17 cellular contexts compared by ENCODE assay signal in the genomic region with DNA sequence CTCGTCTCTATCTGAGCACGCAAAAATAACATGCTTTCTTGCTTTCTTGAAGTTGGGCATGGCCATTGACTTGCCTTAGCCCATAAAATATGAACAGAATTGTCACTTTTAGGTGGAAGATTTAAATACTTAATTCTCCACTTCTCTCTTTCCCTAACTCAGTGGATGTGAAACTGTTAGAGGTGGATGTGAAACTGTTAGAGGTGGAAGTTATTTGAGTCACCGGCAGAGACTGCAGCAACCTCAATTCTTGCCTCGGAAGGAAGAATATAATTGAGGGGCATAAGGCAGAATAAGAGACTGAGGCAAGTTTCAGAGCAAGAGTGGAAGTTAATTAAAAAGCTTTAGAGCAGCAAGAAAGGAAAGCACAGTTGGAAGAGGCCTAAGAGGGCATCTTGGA. TPM values are rescaled to one million over a fixed set of nuclear protein-coding genes. Genes with fewer than 3 reads are reported as not detected.
A peak's percentile ranks its signal among the peaks of the same experiment; 100 is the strongest.
DNase-seq lines count a peak whose midpoint lies in the region; ATAC-seq and TF ChIP-seq lines count a peak whose summit lies in the region.
"Had no signal": no experiment of that assay in that cellular context is flagged by ENCODE, and none has a peak within 500 bp of the region (broad histone marks: within the 10 kb centered on the region; RNA-seq: fewer than 3 reads in every experiment).

No MANE protein-coding gene starts in this region.

- H3K27me3 ChIP-seq in esophagus muscularis mucosa: peaks cover 0 to 8% (median 0%) of the 10 kb centered on the region in 4 donors
- H3K27me3 ChIP-seq: ovary had no signal

- no peak for TF ChIP-seq POLR2A in esophagus muscularis mucosa (IDR thresholded peaks at IDR 0.05; ENCODE audit: low read depth)

- ATAC-seq in GM19043 (IDR thresholded peaks at IDR 0.05; ENCODE audit: low read depth, unreplicated experiment): peak; percentile 47
- ATAC-seq in HG02678 (IDR thresholded peaks at IDR 0.05; ENCODE audit: unreplicated experiment): peak; percentile 47
- ATAC-seq in HG03565 (IDR thresholded peaks at IDR 0.05; ENCODE audit: unreplicated experiment): peak; percentile 54
- ATAC-seq in GM19324 (IDR thresholded peaks at IDR 0.05; ENCODE audit: low FRiP score, unreplicated experiment): no peak
- ATAC-seq: lower lobe of right lung had no signal

- H3K4me3 ChIP-seq in esophagus muscularis mucosa: no peak overlapping the region
- H3K4me3 ChIP-seq: lower lobe of right lung, ovary, SJSA1 had no signal

- TF ChIP-seq CTCF in esophagus muscularis mucosa (IDR thresholded peaks at IDR 0.05): no peak

- H3K9me3 ChIP-seq in esophagus muscularis mucosa: no peaks in the 10 kb centered on the region
- H3K9me3 ChIP-seq: lower lobe of right lung, ovary had no signal

- H3K4me1 ChIP-seq in esophagus muscularis mucosa: peaks cover 0 to 31% (median 27%) of the 10 kb centered on the region in 4 donors

- DNase-seq in pons (ENCODE audit: low spot score): peak; percentile 43
- DNase-seq in esophagus muscularis mucosa (ENCODE audit: extremely low spot score): no peak
- DNase-seq in HPDE6-E6E7 (ENCODE audit: extremely low spot score): no peak
- DNase-seq in HCEC 1CT: no peak
- DNase-seq: DMS 273 treated with DMSO at 0.1 percent for 48 hours; effector memory CD4-positive, alpha-beta T cell; head of caudate nucleus; lower lobe of right lung; NCI-H345; ovary; stimulated activated CD4-positive, alpha-beta T cell treated with anti-CD3 and anti-CD28 coated beads, Interleukin-2, amount 100 ng/mL, for 24 hours had no signal

- no peak for TF ChIP-seq EP300 in esophagus muscularis mucosa (IDR thresholded peaks at IDR 0.05)

- intact Hi-C loops in esophagus muscularis mucosa (cut with DNase I): loop anchor here (5.0 kb wide), 1 partner anchor 557 kb away; no protein-coding TSS in a partner anchor

- H3K27ac ChIP-seq in esophagus muscularis mucosa (replicated peaks in 1 of 4): no peak overlapping the region
- H3K27ac ChIP-seq: lower lobe of right lung, ovary, SJSA1 had no signal

- no peaks in the 10 kb centered on the region for H3K36me3 ChIP-seq in esophagus muscularis mucosa
- H3K36me3 ChIP-seq: lower lobe of right lung, ovary, SJSA1 had no signal

- WGBS in esophagus muscularis mucosa: 92% methylated on average over 4 of the region's 4 CpGs

RNA-seq across cellular contexts. Expression of gene PARM1, which starts 2.8 kb away (rescaled TPM):
- total RNA-seq in esophagus muscularis mucosa: 10 to 100 TPM; 12.9 to 25.7 (median 24.1) TPM
- total RNA-seq: activated T-helper 1 cell treated with anti-CD3 and anti-CD28 coated beads, Interleukin-12 subunit alpha, Interleukin-12 subunit beta, Interleukin-2, Interleukin-4 antibody, amounts not matched to agents 30 ng/mL and 10 ng/mL and 1 ng/mL, durations not matched to agents 14 hours and 24 hours and 36 hours; SJSA1 had no signal
